Comparison of ENCODE assay signal across 1 cellular context in the genomic region with DNA sequence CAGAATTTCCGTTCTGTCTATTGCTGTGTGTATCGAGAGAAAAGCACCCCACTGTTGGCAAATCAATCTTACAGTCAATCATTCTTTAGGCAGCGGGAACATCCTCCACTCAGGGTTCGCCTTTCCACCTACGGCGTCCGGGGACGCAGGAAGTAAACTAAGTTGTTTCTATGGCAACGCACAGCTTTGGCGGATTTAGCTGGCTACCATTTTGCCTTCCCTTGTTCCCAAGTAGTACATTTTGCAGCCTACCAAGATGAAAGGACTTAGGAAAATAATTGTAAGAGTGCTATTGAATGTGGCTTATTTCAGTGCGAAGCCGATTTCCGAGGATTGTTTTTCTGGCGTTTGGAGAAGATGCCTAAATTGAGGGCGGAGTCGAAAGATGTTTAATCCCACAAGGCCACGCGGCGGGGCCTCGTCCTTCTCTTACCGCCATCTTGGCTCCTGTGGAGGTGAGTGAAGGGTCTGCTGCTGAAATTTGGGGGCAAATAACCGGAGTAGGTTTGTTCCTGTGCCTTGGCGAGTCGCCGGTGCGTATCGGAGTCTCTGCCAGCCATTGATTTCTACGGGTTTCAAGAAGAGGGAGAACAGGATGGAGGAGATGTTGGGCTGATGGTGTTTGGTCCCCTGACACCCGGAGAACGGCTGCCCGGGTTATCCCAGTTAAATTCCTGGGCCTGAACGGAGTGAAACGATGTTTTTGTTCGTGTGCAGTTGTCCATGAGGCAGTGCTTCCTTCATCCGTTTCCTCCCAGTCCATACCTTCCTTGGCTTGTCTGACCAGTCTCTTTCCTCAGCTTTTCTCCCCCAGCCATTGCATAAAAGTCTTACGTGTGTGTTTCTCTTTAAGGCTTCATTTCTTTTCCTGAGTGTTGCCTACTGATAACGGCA.
TF ChIP-seq lines count a peak whose summit lies in the region.

A gene (plus strand): TSS at position 424 of the 894 bp plus-strand sequence. CDS start 778 bp downstream, outside the sequence.

TF ChIP-seq in GM23338, 12 proteins besides CTCF, POLR2A, EP300 and RAD21:
- TF ChIP-seq CREB1 (CRISPR knock-in tag; IDR thresholded peaks at IDR 0.05; ENCODE audit: low read depth) (no peak), NANOG (IDR thresholded peaks at IDR 0.05; ENCODE audit: borderline replicate concordance) (no peak), EZH2phosphoT487 (IDR thresholded peaks at IDR 0.05; ENCODE audit: unreplicated experiment) (no peak), JUNB (IDR thresholded peaks at IDR 0.05; ENCODE audit: unreplicated experiment) (no peak), STAT1 (IDR thresholded peaks at IDR 0.05; ENCODE audit: unreplicated experiment) (no peak), POLR2AphosphoS5 (IDR thresholded peaks at IDR 0.05; ENCODE audit: low read depth) (peak; percentile 93)
- TF ChIP-seq, protein P1, sequence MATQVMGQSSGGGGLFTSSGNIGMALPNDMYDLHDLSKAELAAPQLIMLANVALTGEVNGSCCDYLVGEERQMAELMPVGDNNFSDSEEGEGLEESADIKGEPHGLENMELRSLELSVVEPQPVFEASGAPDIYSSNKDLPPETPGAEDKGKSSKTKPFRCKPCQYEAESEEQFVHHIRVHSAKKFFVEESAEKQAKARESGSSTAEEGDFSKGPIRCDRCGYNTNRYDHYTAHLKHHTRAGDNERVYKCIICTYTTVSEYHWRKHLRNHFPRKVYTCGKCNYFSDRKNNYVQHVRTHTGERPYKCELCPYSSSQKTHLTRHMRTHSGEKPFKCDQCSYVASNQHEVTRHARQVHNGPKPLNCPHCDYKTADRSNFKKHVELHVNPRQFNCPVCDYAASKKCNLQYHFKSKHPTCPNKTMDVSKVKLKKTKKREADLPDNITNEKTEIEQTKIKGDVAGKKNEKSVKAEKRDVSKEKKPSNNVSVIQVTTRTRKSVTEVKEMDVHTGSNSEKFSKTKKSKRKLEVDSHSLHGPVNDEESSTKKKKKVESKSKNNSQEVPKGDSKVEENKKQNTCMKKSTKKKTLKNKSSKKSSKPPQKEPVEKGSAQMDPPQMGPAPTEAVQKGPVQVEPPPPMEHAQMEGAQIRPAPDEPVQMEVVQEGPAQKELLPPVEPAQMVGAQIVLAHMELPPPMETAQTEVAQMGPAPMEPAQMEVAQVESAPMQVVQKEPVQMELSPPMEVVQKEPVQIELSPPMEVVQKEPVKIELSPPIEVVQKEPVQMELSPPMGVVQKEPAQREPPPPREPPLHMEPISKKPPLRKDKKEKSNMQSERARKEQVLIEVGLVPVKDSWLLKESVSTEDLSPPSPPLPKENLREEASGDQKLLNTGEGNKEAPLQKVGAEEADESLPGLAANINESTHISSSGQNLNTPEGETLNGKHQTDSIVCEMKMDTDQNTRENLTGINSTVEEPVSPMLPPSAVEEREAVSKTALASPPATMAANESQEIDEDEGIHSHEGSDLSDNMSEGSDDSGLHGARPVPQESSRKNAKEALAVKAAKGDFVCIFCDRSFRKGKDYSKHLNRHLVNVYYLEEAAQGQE (IDR thresholded peaks at IDR 0.05; ENCODE audit: unreplicated experiment): peak; percentile 32
- TF ChIP-seq, protein P2, sequence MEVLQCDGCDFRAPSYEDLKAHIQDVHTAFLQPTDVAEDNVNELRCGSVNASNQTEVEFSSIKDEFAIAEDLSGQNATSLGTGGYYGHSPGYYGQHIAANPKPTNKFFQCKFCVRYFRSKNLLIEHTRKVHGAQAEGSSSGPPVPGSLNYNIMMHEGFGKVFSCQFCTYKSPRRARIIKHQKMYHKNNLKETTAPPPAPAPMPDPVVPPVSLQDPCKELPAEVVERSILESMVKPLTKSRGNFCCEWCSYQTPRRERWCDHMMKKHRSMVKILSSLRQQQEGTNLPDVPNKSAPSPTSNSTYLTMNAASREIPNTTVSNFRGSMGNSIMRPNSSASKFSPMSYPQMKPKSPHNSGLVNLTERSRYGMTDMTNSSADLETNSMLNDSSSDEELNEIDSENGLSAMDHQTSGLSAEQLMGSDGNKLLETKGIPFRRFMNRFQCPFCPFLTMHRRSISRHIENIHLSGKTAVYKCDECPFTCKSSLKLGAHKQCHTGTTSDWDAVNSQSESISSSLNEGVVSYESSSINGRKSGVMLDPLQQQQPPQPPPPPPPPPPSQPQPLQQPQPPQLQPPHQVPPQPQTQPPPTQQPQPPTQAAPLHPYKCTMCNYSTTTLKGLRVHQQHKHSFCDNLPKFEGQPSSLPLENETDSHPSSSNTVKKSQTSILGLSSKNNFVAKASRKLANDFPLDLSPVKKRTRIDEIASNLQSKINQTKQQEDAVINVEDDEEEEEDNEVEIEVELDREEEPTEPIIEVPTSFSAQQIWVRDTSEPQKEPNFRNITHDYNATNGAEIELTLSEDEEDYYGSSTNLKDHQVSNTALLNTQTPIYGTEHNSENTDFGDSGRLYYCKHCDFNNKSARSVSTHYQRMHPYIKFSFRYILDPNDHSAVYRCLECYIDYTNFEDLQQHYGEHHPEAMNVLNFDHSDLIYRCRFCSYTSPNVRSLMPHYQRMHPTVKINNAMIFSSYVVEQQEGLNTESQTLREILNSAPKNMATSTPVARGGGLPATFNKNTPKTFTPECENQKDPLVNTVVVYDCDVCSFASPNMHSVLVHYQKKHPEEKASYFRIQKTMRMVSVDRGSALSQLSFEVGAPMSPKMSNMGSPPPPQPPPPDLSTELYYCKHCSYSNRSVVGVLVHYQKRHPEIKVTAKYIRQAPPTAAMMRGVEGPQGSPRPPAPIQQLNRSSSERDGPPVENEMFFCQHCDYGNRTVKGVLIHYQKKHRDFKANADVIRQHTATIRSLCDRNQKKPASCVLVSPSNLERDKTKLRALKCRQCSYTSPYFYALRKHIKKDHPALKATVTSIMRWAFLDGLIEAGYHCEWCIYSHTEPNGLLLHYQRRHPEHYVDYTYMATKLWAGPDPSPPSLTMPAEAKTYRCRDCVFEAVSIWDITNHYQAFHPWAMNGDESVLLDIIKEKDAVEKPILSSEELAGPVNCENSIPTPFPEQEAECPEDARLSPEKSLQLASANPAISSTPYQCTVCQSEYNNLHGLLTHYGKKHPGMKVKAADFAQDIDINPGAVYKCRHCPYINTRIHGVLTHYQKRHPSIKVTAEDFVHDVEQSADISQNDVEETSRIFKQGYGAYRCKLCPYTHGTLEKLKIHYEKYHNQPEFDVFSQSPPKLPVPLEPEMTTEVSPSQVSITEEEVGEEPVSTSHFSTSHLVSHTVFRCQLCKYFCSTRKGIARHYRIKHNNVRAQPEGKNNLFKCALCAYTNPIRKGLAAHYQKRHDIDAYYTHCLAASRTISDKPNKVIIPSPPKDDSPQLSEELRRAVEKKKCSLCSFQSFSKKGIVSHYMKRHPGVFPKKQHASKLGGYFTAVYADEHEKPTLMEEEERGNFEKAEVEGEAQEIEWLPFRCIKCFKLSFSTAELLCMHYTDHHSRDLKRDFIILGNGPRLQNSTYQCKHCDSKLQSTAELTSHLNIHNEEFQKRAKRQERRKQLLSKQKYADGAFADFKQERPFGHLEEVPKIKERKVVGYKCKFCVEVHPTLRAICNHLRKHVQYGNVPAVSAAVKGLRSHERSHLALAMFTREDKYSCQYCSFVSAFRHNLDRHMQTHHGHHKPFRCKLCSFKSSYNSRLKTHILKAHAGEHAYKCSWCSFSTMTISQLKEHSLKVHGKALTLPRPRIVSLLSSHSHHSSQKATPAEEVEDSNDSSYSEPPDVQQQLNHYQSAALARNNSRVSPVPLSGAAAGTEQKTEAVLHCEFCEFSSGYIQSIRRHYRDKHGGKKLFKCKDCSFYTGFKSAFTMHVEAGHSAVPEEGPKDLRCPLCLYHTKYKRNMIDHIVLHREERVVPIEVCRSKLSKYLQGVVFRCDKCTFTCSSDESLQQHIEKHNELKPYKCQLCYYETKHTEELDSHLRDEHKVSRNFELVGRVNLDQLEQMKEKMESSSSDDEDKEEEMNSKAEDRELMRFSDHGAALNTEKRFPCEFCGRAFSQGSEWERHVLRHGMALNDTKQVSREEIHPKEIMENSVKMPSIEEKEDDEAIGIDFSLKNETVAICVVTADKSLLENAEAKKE (CRISPR knock-in tag; IDR thresholded peaks at IDR 0.05): no peak
- TF ChIP-seq, protein P3, sequence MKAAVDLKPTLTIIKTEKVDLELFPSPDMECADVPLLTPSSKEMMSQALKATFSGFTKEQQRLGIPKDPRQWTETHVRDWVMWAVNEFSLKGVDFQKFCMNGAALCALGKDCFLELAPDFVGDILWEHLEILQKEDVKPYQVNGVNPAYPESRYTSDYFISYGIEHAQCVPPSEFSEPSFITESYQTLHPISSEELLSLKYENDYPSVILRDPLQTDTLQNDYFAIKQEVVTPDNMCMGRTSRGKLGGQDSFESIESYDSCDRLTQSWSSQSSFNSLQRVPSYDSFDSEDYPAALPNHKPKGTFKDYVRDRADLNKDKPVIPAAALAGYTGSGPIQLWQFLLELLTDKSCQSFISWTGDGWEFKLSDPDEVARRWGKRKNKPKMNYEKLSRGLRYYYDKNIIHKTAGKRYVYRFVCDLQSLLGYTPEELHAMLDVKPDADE (IDR thresholded peaks at IDR 0.05): peak; percentile 66
